Comparison of ENCODE assay signal across 10 cellular contexts in the genomic region with DNA sequence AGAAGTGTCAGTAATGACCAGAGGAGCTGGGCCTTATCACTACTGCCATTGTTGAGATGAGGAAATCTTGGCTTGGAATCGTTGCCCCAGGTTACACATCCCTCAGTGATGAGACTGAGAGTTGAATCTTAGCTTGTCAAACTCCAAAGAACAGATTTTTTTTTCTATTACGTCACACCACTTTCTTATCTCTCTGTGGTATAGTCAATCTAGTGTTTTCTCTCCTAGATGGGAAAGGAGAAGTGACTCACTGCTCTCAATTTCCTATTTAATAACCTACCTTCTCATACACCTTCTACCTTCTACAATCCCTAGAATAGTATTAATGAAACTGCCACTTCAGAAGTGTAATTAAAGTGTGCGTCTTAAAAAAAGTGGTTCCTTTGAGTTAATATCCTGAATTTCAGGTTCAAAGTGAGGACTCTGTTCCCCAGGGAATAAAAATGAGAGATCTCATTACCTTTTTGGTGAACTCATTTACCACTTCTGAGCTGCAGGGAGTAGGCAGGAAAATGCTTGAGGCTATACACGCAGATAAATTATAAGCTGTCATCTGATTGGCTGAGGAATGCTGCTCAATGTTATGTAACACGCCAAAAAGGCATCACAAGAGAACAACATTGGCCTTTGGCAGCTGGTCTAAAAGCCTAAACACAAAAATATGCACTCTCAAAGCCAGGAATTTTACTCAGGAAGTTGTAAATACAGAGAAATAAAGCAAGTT. TPM values are rescaled to one million over a fixed set of nuclear protein-coding genes. Genes with fewer than 3 reads are reported as not detected.
DNase-seq lines count a peak whose midpoint lies in the region; ATAC-seq lines count a peak whose summit lies in the region.
"Had no signal": no experiment of that assay in that cellular context is flagged by ENCODE, and none has a peak within 500 bp of the region (broad histone marks: within the 10 kb centered on the region; RNA-seq: fewer than 3 reads in every experiment).

No MANE protein-coding gene starts in this region.

- DNase-seq in COLO829 (ENCODE audit: low spot score) (peak; percentile 69), HS-27A (ENCODE audit: low read depth) (peak; percentile 8), astrocyte of the hippocampus (ENCODE audit: low read depth, low spot score) (peak; percentile 28), myocyte (ENCODE audit: low read depth) (peak; percentile 13), cerebellar cortex (ENCODE audit: low spot score) (no peak), immature natural killer cell (no peak)
- no peak for DNase-seq in activated CD4-positive, CD25-positive, alpha-beta regulatory T cell treated with anti-CD3 and anti-CD28 coated beads, Interleukin-2, amount 50 U/mL, for 72 hours
- DNase-seq: activated CD4-positive, alpha-beta memory T cell treated with anti-CD3 and anti-CD28 coated beads, Interleukin-2, amount 10 ng/mL, durations not matched to agents 7 days and 5 days had no signal

- no peaks in the 10 kb centered on the region for H3K4me1 Mint-ChIP-seq in immature natural killer cell
- H3K4me1 Mint-ChIP-seq: activated CD4-positive, alpha-beta memory T cell treated with anti-CD3 and anti-CD28 coated beads, Interleukin-2, amount 10 ng/mL, durations not matched to agents 7 days and 5 days; activated naive CD4-positive, alpha-beta T cell treated with anti-CD3 and anti-CD28 coated beads, Interleukin-2, amount 50 U/mL, for 24 hours had no signal

- H3K36me3 Mint-ChIP-seq in immature natural killer cell, result no peaks in the 10 kb centered on the region
- H3K36me3 Mint-ChIP-seq: activated naive CD4-positive, alpha-beta T cell treated with anti-CD3 and anti-CD28 coated beads, Interleukin-2, amount 50 U/mL, for 24 hours had no signal

- H3K27me3 Mint-ChIP-seq in immature natural killer cell (ENCODE audit: low read depth in 3 of 3), result peaks cover 1 to 4% (median 2%) of the 10 kb centered on the region in 3 donors

- H3K27ac Mint-ChIP-seq in immature natural killer cell, result no peak overlapping the region
- H3K27ac Mint-ChIP-seq: activated CD4-positive, alpha-beta memory T cell treated with anti-CD3 and anti-CD28 coated beads, Interleukin-2, amount 10 ng/mL, durations not matched to agents 7 days and 5 days; activated naive CD4-positive, alpha-beta T cell treated with anti-CD3 and anti-CD28 coated beads, Interleukin-2, amount 50 U/mL, for 24 hours had no signal

- H3K4me3 Mint-ChIP-seq in immature natural killer cell, result no peak overlapping the region
- H3K4me3 Mint-ChIP-seq: activated CD4-positive, alpha-beta memory T cell treated with anti-CD3 and anti-CD28 coated beads, Interleukin-2, amount 10 ng/mL, durations not matched to agents 7 days and 5 days; activated naive CD4-positive, alpha-beta T cell treated with anti-CD3 and anti-CD28 coated beads, Interleukin-2, amount 50 U/mL, for 24 hours had no signal

- no peak for ATAC-seq in HG02623 (IDR thresholded peaks at IDR 0.05; ENCODE audit: unreplicated experiment)

- peaks cover 0 to 6% (median 1%) of the 10 kb centered on the region in 6 donors for H3K9me3 Mint-ChIP-seq in immature natural killer cell
- H3K9me3 Mint-ChIP-seq: activated CD4-positive, alpha-beta memory T cell treated with anti-CD3 and anti-CD28 coated beads, Interleukin-2, amount 10 ng/mL, durations not matched to agents 7 days and 5 days; activated naive CD4-positive, alpha-beta T cell treated with anti-CD3 and anti-CD28 coated beads, Interleukin-2, amount 50 U/mL, for 24 hours had no signal

RNA-seq across cellular contexts. Expression of gene MAD2L1, which starts 59.3 kb away (rescaled TPM):
- 2.1 and 5.5 TPM in 2 replicates for total RNA-seq in myocyte
- 2.5 TPM for polyA plus RNA-seq in myocyte (2012)
- polyA plus RNA-seq in immature natural killer cell, result 10 to 100 TPM in 1 of 3 donors, 1 to 10 TPM in 2; 7.8 to 10.7 (median 9.3) TPM

Comparison
In these comparisons a context has a peak if more than half of its experiments do, and no peak if none do; other contexts are left out.
1. DNase-seq: peak in COLO829 (single experiment), HS-27A (single experiment), astrocyte of the hippocampus (single experiment) and myocyte (single experiment); none in cerebellar cortex (single experiment), immature natural killer cell (0 of 3) and activated CD4-positive, CD25-positive, alpha-beta regulatory T cell treated with anti-CD3 and anti-CD28 coated beads, Interleukin-2, amount 50 U/mL, for 72 hours (single experiment).